In genomic region chr16:71807905-71808592, GRCh38 we compare ENCODE assay signal across 8 cellular contexts. TPM values are rescaled to one million over a fixed set of nuclear protein-coding genes. Genes with fewer than 3 reads are reported as not detected.
A peak's percentile ranks its signal among the peaks of the same experiment; 100 is the strongest.
DNase-seq lines count a peak whose midpoint lies in the region; ATAC-seq and TF ChIP-seq lines count a peak whose summit lies in the region.

No MANE protein-coding gene starts in this region.

- H3K27ac Mint-ChIP-seq in activated CD8-positive, alpha-beta T cell treated with anti-CD3 and anti-CD28 coated beads, Interleukin-2, amount 10 ng/mL, durations not matched to agents 7 days and 5 days, result peak overlapping the region; percentile 100

- H3K27me3 ChIP-seq in DOHH2 (ENCODE audit: control insufficient read depth, low read length) (no peaks in the 10 kb centered on the region), HUES6 (ENCODE audit: control insufficient read depth, insufficient read depth, low read length) (no peaks in the 10 kb centered on the region), foreskin keratinocyte (no peaks in the 10 kb centered on the region)

- peak overlapping the region; percentile 93 for H3K4me3 ChIP-seq in DOHH2 (ENCODE audit: low read length)
- H3K4me3 ChIP-seq in HUES6 (ENCODE audit: low read depth, low read length), result peak overlapping the region; percentile 92

- H3K4me1 Mint-ChIP-seq in activated CD8-positive, alpha-beta T cell treated with anti-CD3 and anti-CD28 coated beads, Interleukin-2, amount 10 ng/mL, durations not matched to agents 7 days and 5 days (ENCODE audit: low read depth), result peaks cover 28% of the 10 kb centered on the region

- H3K4me2 ChIP-seq in DOHH2 (ENCODE audit: low read length), result peak overlapping the region; percentile 87

- POLR2A ChIA-PET in activated CD8-positive, alpha-beta T cell treated with anti-CD3 and anti-CD28 coated beads, Interleukin-2, amount 10 ng/mL, durations not matched to agents 7 days and 5 days (lab: Charles Lee), result interaction anchor here (0.6 to 3.6 kb wide), 17 partner anchors 13 to 285 kb away, joined by 3 to 42 read pairs (median 4); partner anchors contain the start of genes ATXN1L, DHX38, IST1 and TXNL4B

- H3K27ac ChIP-seq in DOHH2 (ENCODE audit: low read depth, low read length), result peak overlapping the region; percentile 74
- H3K27ac ChIP-seq in HUES6 (ENCODE audit: low read depth, low read length), result peak overlapping the region; percentile 99
- peak overlapping the region; percentile 100 for H3K27ac ChIP-seq in foreskin keratinocyte

- no peaks in the 10 kb centered on the region for H3K9me2 ChIP-seq in DOHH2 (replicated peaks; ENCODE audit: control insufficient read depth, low read length)

- H3K9ac ChIP-seq in HUES6 (ENCODE audit: low read length), result peak overlapping the region; percentile 100

- H3K9me3 ChIP-seq in DOHH2 (ENCODE audit: control insufficient read depth, insufficient read depth, low read length) (no peaks in the 10 kb centered on the region), HUES6 (ENCODE audit: control insufficient read depth, insufficient read depth, low read depth, low read length) (no peaks in the 10 kb centered on the region)

- peak; percentile 44 for ATAC-seq in GM21526 (IDR thresholded peaks at IDR 0.05; ENCODE audit: low FRiP score, unreplicated experiment)
- peak; percentile 34 for ATAC-seq in activated CD8-positive, alpha-beta T cell treated with anti-CD3 and anti-CD28 coated beads, Interleukin-2, amount 10 ng/mL, durations not matched to agents 7 days and 5 days
- ATAC-seq in foreskin keratinocyte, result peak; percentile 31

- H3F3A ChIP-seq in DOHH2 (ENCODE audit: control insufficient read depth, insufficient read depth), result no peaks in the 10 kb centered on the region

- no peak for DNase-seq in activated CD8-positive, alpha-beta T cell treated with anti-CD3 and anti-CD28 coated beads, Interleukin-2, amount 10 ng/mL, durations not matched to agents 7 days and 5 days
- DNase-seq in foreskin keratinocyte (peak in 1 of 2 donors; percentile 28), occipital lobe (lab: John Stamatoyannopoulos, UW) (peak; percentile 22), T1000 (lab: John Stamatoyannopoulos, UW) (no peak), COR-L47 (lab: John Stamatoyannopoulos, UW) (no peak)

- H3K36me3 Mint-ChIP-seq in activated CD8-positive, alpha-beta T cell treated with anti-CD3 and anti-CD28 coated beads, Interleukin-2, amount 10 ng/mL, durations not matched to agents 7 days and 5 days (ENCODE audit: low read depth), result peaks cover 19% of the 10 kb centered on the region

- no peaks in the 10 kb centered on the region for H3K27me3 Mint-ChIP-seq in activated CD8-positive, alpha-beta T cell treated with anti-CD3 and anti-CD28 coated beads, Interleukin-2, amount 10 ng/mL, durations not matched to agents 7 days and 5 days (ENCODE audit: low read depth)

- TF ChIP-seq CTCF in DOHH2 (IDR thresholded peaks at IDR 0.05; ENCODE audit: low read depth, low read length, poor library complexity, severe bottlenecking) (no peak), foreskin keratinocyte (conservative IDR thresholded peaks at IDR 0.05) (no peak)

- CTCF ChIA-PET in activated CD8-positive, alpha-beta T cell treated with anti-CD3 and anti-CD28 coated beads, Interleukin-2, amount 10 ng/mL, durations not matched to agents 7 days and 5 days (lab: Charles Lee), result interaction anchor here (0.8 to 2.9 kb wide), 5 partner anchors 15 to 243 kb away, joined by 3 to 29 read pairs (median 4); partner anchors contain the start of gene ZNF821

- peak overlapping the region; percentile 90 for H3K4me3 Mint-ChIP-seq in activated CD8-positive, alpha-beta T cell treated with anti-CD3 and anti-CD28 coated beads, Interleukin-2, amount 10 ng/mL, durations not matched to agents 7 days and 5 days

- H3K36me3 ChIP-seq in DOHH2 (ENCODE audit: control insufficient read depth, low read length), result peaks cover 24% of the 10 kb centered on the region
- H3K36me3 ChIP-seq in HUES6 (ENCODE audit: control insufficient read depth, insufficient read depth, low read length), result peaks cover 8% of the 10 kb centered on the region

- H4K20me1 ChIP-seq in DOHH2 (ENCODE audit: control insufficient read depth, insufficient read depth, low read depth, low read length), result peaks cover 4% of the 10 kb centered on the region; the same call in 1 of the 2 replicates

- H3K4me1 ChIP-seq in DOHH2 (ENCODE audit: control insufficient read depth, low read length) (peaks cover 23% of the 10 kb centered on the region), HUES6 (ENCODE audit: control insufficient read depth, insufficient read depth, low read length) (0 out of 2 replicates have a peak, but pooled peaks cover 2% of the 10 kb centered on the region), foreskin keratinocyte (peaks cover 4% of the 10 kb centered on the region)

- peaks cover 57% of the 10 kb centered on the region for H3K79me2 ChIP-seq in DOHH2 (ENCODE audit: control insufficient read depth, low read length)

- H3K9me3 Mint-ChIP-seq in activated CD8-positive, alpha-beta T cell treated with anti-CD3 and anti-CD28 coated beads, Interleukin-2, amount 10 ng/mL, durations not matched to agents 7 days and 5 days (ENCODE audit: insufficient read depth), result no peaks in the 10 kb centered on the region

RNA-seq across cellular contexts. Expression of gene AP1G1, which starts 0.6 kb away (rescaled TPM):
- total RNA-seq in activated CD8-positive, alpha-beta T cell treated with anti-CD3 and anti-CD28 coated beads, Interleukin-2, amount 10 ng/mL, durations not matched to agents 7 days and 5 days, result 10 to 100 TPM; 74.9 to 77.4 TPM
- total RNA-seq in foreskin keratinocyte (48.4 and 49.2 TPM in 2 replicates), occipital lobe (119 TPM)
- 10.3 and 10.9 TPM in 2 replicates for polyA plus RNA-seq in foreskin keratinocyte

RNA-seq across cellular contexts. Expression of gene ATXN1L, which starts 37.7 kb away (rescaled TPM):
- total RNA-seq in activated CD8-positive, alpha-beta T cell treated with anti-CD3 and anti-CD28 coated beads, Interleukin-2, amount 10 ng/mL, durations not matched to agents 7 days and 5 days, result 10 to 100 TPM; 20.3 to 22.6 TPM
- total RNA-seq in foreskin keratinocyte, result 16.7 and 17.7 TPM in 2 replicates
- 3.7 and 4.6 TPM in 2 replicates for polyA plus RNA-seq in foreskin keratinocyte
- 10.5 TPM for total RNA-seq in occipital lobe
